ENCODE assay signal across 8 cellular contexts in the genomic region with DNA sequence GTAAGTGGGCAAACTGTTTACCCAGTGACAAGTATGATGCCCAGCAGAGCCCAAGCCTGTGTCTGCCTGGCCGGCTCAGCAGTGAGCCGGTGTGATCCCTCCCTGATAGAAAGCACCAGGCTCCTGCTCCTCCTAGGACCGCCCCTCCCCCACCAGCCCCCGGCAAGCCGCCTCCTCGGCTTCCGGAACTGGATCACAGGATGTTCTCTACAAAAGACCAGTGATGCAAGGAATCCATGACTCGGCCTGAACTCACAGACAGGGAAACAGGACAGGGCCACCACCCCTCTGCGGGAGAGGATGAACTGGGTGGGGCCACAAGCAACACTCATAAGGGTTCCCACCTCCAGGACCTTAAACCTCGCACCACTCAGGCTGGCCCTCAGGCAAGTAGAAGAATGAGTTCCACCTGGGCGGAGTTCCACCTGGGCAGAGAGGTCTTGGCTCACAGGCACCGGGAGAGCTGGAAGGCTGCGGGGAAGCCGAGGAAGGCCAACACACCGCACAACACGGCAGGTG. TPM values are rescaled to one million over a fixed set of nuclear protein-coding genes. Genes with fewer than 3 reads are reported as not detected.
DNase-seq lines count a peak whose midpoint lies in the region; ATAC-seq and TF ChIP-seq lines count a peak whose summit lies in the region.

No MANE protein-coding gene starts in this region.

- H3F3A ChIP-seq in SK-N-SH (replicated peaks; ENCODE audit: insufficient read depth), result peaks cover 15% of the 10 kb centered on the region

- H2AFZ ChIP-seq in SK-N-SH (ENCODE audit: low read depth), result peak overlapping the region; percentile 55; the same call in 1 of the 2 replicates

- intact Hi-C loops in ovary (cut with DNase I), result no loop called here

- H4K20me1 ChIP-seq in SK-N-SH (ENCODE audit: insufficient read depth), result no peaks in the 10 kb centered on the region

- no peaks in the 10 kb centered on the region for H3K36me3 ChIP-seq in SK-N-SH (replicated peaks in 1 of 2; ENCODE audit: control insufficient read depth in 1 of 2, insufficient read depth in 2 of 2, low read length in 1 of 2)
- H3K36me3 ChIP-seq in ovary, result no peaks in the 10 kb centered on the region

- H3K27ac ChIP-seq in SK-N-SH (ENCODE audit: low read depth in 2 of 2, low read length in 1 of 2), result peak overlapping the region; percentile 73 to 93
- H3K27ac ChIP-seq in ovary, result no peak overlapping the region

- H3K79me2 ChIP-seq in SK-N-SH (ENCODE audit: insufficient read depth), result peaks cover 96% of the 10 kb centered on the region

- H3K27me3 ChIP-seq in SK-N-SH (ENCODE audit: insufficient read depth) (no peaks in the 10 kb centered on the region), ovary (no peaks in the 10 kb centered on the region)

- ATAC-seq in stimulated activated naive CD8-positive, alpha-beta T cell treated with anti-CD3 and anti-CD28 coated beads, Interleukin-15, Interleukin-2, amounts not matched to agents 100 U/mL and 50 U/mL, for 24 hours, result no peak

- peak; percentile 83 for DNase-seq in H4 (ENCODE audit: low spot score)
- DNase-seq in SK-N-SH, result peak; percentile 93
- peak; percentile 74 for DNase-seq in glomerular visceral epithelial cell (ENCODE audit: extremely low spot score)
- DNase-seq in pulmonary artery endothelial cell (ENCODE audit: low read depth, low spot score), result peak; percentile 46
- no peak for DNase-seq in ovary
- DNase-seq in activated T-cell treated with anti-CD3 and anti-CD28 coated beads for 4 hours, result no peak
- DNase-seq in stimulated activated CD8-positive, alpha-beta memory T cell treated with anti-CD3 and anti-CD28 coated beads, Interleukin-4, amount 100 ng/mL, for 48 hours, result no peak
- DNase-seq in stimulated activated naive CD8-positive, alpha-beta T cell treated with anti-CD3 and anti-CD28 coated beads, Interleukin-15, Interleukin-2, amounts not matched to agents 100 U/mL and 50 U/mL, for 24 hours, result no peak

- TF ChIP-seq POLR2A in ovary (IDR thresholded peaks at IDR 0.05), result no peak

- TF ChIP-seq RAD21 in SK-N-SH (IDR thresholded peaks at IDR 0.05; ENCODE audit: low read length), result no peak

- TF ChIP-seq CTCF in SK-N-SH (IDR thresholded peaks at IDR 0.05), result no peak
- no peak for TF ChIP-seq CTCF in ovary (IDR thresholded peaks at IDR 0.05)

- peak overlapping the region; percentile 83 for H3K4me2 ChIP-seq in SK-N-SH

- H3K4me1 ChIP-seq in SK-N-SH (ENCODE audit: control insufficient read depth in 1 of 2, insufficient read depth in 2 of 2, low read depth in 1 of 2, low read length in 1 of 2) (peaks cover 0 to 24% of the 10 kb centered on the region in 2 experiments; a peak in 2 of 4 replicates), ovary (ENCODE audit: insufficient read depth) (no peaks in the 10 kb centered on the region)

- peak overlapping the region; percentile 64 for H3K9ac ChIP-seq in SK-N-SH

- 0% methylated on average over 4 of the region's 16 CpGs for WGBS in SK-N-SH (ENCODE audit: low lambda C conversion rate)
- whole genome bisulfite sequencing in ovary, 3 donors, result 54 to 60% (median 55%) methylated on average over 16 of the region's 16 CpGs

- TF ChIP-seq EP300 in SK-N-SH (IDR thresholded peaks at IDR 0.05; ENCODE audit: borderline replicate concordance in 1 of 2, low read depth in 1 of 2, low read length in 1 of 2), result peak in 1 of 2 experiments; percentile 69; a peak in 2 of 4 replicates
- no peak for TF ChIP-seq EP300 in ovary (IDR thresholded peaks at IDR 0.05)

- CTCF ChIA-PET in SK-N-SH (lab: Yijun Ruan, JAX), result interaction anchor here (0.9 to 8.1 kb wide), 14 partner anchors 11 to 140 kb away, joined by 3 to 39 read pairs (median 6); no protein-coding TSS in a partner anchor

- no peaks in the 10 kb centered on the region for H3K9me2 ChIP-seq in SK-N-SH

- H3K9me3 ChIP-seq in SK-N-SH (no peaks in the 10 kb centered on the region), ovary (no peaks in the 10 kb centered on the region)

- peak overlapping the region; percentile 45 to 66 for H3K4me3 ChIP-seq in SK-N-SH (ENCODE audit: low read depth in 2 of 2, low read length in 1 of 2)
- no peak overlapping the region for H3K4me3 ChIP-seq in ovary

- POLR2A ChIA-PET in SK-N-SH (lab: Yijun Ruan, JAX), result interaction anchor here (1.0 to 2.4 kb wide), 4 partner anchors 9 to 147 kb away, joined by 3 to 19 read pairs (median 6); a partner anchor contains a TSS

TF ChIP-seq in SK-N-SH, 30 proteins besides CTCF, POLR2A, EP300 and RAD21:
- TF ChIP-seq POLR2AphosphoS5 (IDR thresholded peaks at IDR 0.05; ENCODE audit: low read depth, low read length) (peak; percentile 51), JUND (IDR thresholded peaks at IDR 0.05) (no peak), YY1 (IDR thresholded peaks at IDR 0.05; ENCODE audit: low read depth) (no peak), MXI1 (IDR thresholded peaks at IDR 0.05; ENCODE audit: low read depth, low read length) (peak; percentile 68), GATA2 (CRISPR knock-in tag; IDR thresholded peaks at IDR 0.05) (peak; percentile 26; the same call in 1 of the 2 replicates), ELF1 (IDR thresholded peaks at IDR 0.05) (0 out of 2 replicates have a peak, but pooled peaks have one; percentile 19), RFX5 (IDR thresholded peaks at IDR 0.05; ENCODE audit: low read length) (0 out of 2 replicates have a peak, but pooled peaks have one; percentile 43), GABPA (IDR thresholded peaks at IDR 0.05; ENCODE audit: low read depth) (peak; percentile 78), SIN3A (IDR thresholded peaks at IDR 0.05; ENCODE audit: borderline replicate concordance, low read depth, low read length) (0 out of 2 replicates have a peak, but pooled peaks have one; percentile 11), FOXJ3 (CRISPR knock-in tag; IDR thresholded peaks at IDR 0.05) (peak; percentile 74; the same call in 1 of the 2 replicates), FOXM1 (IDR thresholded peaks at IDR 0.05; ENCODE audit: low read depth) (no peak), CHD2 (IDR thresholded peaks at IDR 0.05; ENCODE audit: low read length, partially characterized antibody) (peak; percentile 94)
- TF ChIP-seq, protein P1, sequence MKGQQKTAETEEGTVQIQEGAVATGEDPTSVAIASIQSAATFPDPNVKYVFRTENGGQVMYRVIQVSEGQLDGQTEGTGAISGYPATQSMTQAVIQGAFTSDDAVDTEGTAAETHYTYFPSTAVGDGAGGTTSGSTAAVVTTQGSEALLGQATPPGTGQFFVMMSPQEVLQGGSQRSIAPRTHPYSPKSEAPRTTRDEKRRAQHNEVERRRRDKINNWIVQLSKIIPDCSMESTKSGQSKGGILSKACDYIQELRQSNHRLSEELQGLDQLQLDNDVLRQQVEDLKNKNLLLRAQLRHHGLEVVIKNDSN (IDR thresholded peaks at IDR 0.05; ENCODE audit: borderline replicate concordance, low read depth), result no peak
- TF ChIP-seq, protein P2, sequence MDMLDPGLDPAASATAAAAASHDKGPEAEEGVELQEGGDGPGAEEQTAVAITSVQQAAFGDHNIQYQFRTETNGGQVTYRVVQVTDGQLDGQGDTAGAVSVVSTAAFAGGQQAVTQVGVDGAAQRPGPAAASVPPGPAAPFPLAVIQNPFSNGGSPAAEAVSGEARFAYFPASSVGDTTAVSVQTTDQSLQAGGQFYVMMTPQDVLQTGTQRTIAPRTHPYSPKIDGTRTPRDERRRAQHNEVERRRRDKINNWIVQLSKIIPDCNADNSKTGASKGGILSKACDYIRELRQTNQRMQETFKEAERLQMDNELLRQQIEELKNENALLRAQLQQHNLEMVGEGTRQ (IDR thresholded peaks at IDR 0.05; ENCODE audit: borderline replicate concordance, low read depth, low read length), result no peak
TF ChIP-seq in SK-N-SH: peak in this region for 9.

RNA-seq across cellular contexts. Expression of a gene that starts 7.8 kb away (rescaled TPM):
- total RNA-seq in H4 (2014; rRNA removed; shearing (Covaris generic)), result 50.6 and 56.0 TPM in 2 replicates
- polyA plus RNA-seq in SK-N-SH (2012; rRNA removed) (225 and 289 TPM in 2 replicates), ovary (10 to 100 TPM in 1 of 2 donors, 1 to 10 TPM in 1; 6.4 to 20.7 TPM)
- polyA plus RNA-seq in SK-N-SH (2012; cell fraction: cytosol; rRNA removed), result 134 and 197 TPM in 2 replicates
- 168 and 199 TPM in 2 replicates for polyA plus RNA-seq in SK-N-SH (2012; cell fraction: nucleus; rRNA removed)
- total RNA-seq in pulmonary artery endothelial cell (57.1 and 69.0 TPM in 2 replicates), ovary (10 to 100 TPM in 4 of 7 donors, 1 to 10 TPM in 3; 8.2 to 16.3 (median 11.3) TPM)

RNA-seq across cellular contexts. Expression of a gene that starts 34.0 kb away (rescaled TPM):
- total RNA-seq in H4 (2014; rRNA removed; shearing (Covaris generic)), result not detected in 2 replicates
- polyA plus RNA-seq in SK-N-SH (2012; rRNA removed), result 0.03 TPM in 2 replicates
- polyA plus RNA-seq in SK-N-SH (2012; cell fraction: cytosol; rRNA removed), result 0.06 and 0.09 TPM in 2 replicates
- polyA plus RNA-seq in SK-N-SH (2012; cell fraction: nucleus; rRNA removed), result 0.10 and 0.11 TPM in 2 replicates
- 18.8 and 38.6 TPM in 2 replicates for total RNA-seq in pulmonary artery endothelial cell
- 1 to 10 TPM in 1 of 7 donors, under 1 TPM in 5, not detected in 1; 0.08 to 9.2 (median 0.43) TPM for total RNA-seq in ovary
- not detected for polyA plus RNA-seq in ovary

RNA-seq across cellular contexts. Expression of a gene that starts 38.8 kb away (rescaled TPM):
- total RNA-seq in H4 (2014; rRNA removed; shearing (Covaris generic)), result not detected in 2 replicates
- 0.13 and 0.33 TPM in 2 replicates for polyA plus RNA-seq in SK-N-SH (2012; rRNA removed)
- 0.04 and 0.06 TPM in 2 replicates for polyA plus RNA-seq in SK-N-SH (2012; cell fraction: cytosol; rRNA removed)
- 0.38 and 0.50 TPM in 2 replicates for polyA plus RNA-seq in SK-N-SH (2012; cell fraction: nucleus; rRNA removed)
- total RNA-seq in pulmonary artery endothelial cell, result 0.79 and 0.81 TPM in 2 replicates
- total RNA-seq in ovary, result 10 to 100 TPM in 1 of 7 donors, 1 to 10 TPM in 4, under 1 TPM in 2; 0.51 to 46.2 (median 1.9) TPM
- polyA plus RNA-seq in ovary, result under 1 TPM in 1 of 2 donors, not detected in 1; 0.11 TPM

Comparison
In these comparisons a context has a peak if more than half of its experiments do, and no peak if none do; other contexts are left out.
1. DNase-seq: peak in H4 (single experiment), SK-N-SH (single experiment), glomerular visceral epithelial cell (single experiment) and pulmonary artery endothelial cell (single experiment); none in ovary (0 of 5), activated T-cell treated with anti-CD3 and anti-CD28 coated beads for 4 hours (single experiment), stimulated activated CD8-positive, alpha-beta memory T cell treated with anti-CD3 and anti-CD28 coated beads, Interleukin-4, amount 100 ng/mL, for 48 hours (single experiment) and stimulated activated naive CD8-positive, alpha-beta T cell treated with anti-CD3 and anti-CD28 coated beads, Interleukin-15, Interleukin-2, amounts not matched to agents 100 U/mL and 50 U/mL, for 24 hours (single experiment).
2. H3K27ac ChIP-seq: peak in SK-N-SH (2 of 2); none in ovary (0 of 2).